In the genomic region with DNA sequence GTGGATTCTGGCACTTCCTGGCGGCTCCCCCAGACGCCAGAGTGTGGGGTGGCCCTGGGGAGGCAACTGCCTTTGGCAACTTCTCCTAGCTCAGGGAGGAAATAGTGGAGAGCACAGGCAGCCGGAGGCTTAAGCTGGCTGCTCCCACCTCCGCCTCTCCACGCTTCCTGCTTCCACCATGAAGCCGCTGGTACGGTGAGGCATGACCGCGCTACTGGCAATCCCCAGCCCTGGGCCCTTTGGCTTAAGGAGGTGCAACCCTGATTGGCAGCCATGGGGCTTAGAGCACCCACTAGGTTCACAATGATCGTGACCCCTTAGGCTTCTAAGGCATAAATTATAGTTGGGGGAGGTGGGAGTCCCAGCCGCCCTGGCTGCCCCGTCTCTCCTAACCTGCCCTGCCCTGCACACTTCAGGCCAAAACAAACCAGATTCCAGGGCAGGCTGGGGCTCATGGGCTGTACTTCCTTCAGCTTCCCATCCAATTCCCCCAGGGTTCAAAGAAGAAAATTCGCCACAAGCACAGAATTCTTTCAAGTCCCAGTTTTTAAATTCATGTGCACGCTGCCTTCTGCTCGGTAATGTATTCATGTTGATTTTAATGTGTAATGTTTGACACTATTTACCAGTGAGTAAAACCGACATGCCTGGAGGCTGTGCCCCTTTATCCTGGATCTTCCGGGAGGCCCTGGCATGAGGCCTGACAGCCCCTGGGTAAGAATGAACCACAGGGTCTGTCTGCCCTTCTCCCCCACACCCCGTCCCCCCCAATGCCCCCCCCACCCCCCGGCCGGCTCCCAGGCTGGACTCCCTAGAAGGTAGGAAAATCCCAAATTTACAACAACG, we compare ENCODE assay signal across 11 cellular contexts.
A peak's percentile ranks its signal among the peaks of the same experiment; 100 is the strongest.
DNase-seq lines count a peak whose midpoint lies in the region; ATAC-seq, FAIRE-seq and TF ChIP-seq lines count a peak whose summit lies in the region.
"Had no signal": no experiment of that assay in that cellular context is flagged by ENCODE, and none has a peak within 500 bp of the region (broad histone marks: within the 10 kb centered on the region; RNA-seq: fewer than 3 reads in every experiment).

No MANE protein-coding gene starts in this region.

- no peaks in the 10 kb centered on the region for H3K79me2 ChIP-seq in GM12878 (ENCODE audit: control insufficient read depth, insufficient read depth, low read length)

- 51% methylated on average over 18 of the region's 21 CpGs for WGBS in GM12878 (ENCODE audit: insufficient coverage, insufficient replicate concordance, low lambda C conversion rate, missing lambda C conversion rate)

- TF ChIP-seq EP300 in GM12878 (IDR thresholded peaks at IDR 0.05; ENCODE audit: borderline replicate concordance in 1 of 2, control insufficient read depth in 1 of 2, low read depth in 2 of 2, low read length in 2 of 2) = no peak

- CTCF ChIA-PET in GM12878 (lab: Yijun Ruan, JAX) (no interaction called here), RWPE1 (lab: Yijun Ruan, JAX) (no interaction called here)

- BruUV-seq in GM12878 (replicated peaks; lab: Mats Ljungman, UMichigan) = no TSS peak

- intact Hi-C loops in GM12878 (cut with micrococcal nuclease; ENCODE audit: unreplicated experiment) = no loop called here

- H3K4me2 ChIP-seq in GM12878 (ENCODE audit: control insufficient read depth, insufficient read depth) = no peak overlapping the region

- TF ChIP-seq CTCF in GM12878 (IDR thresholded peaks at IDR 0.05 in 2 of 3, conservative IDR thresholded peaks at IDR 0.05 in 1 of 3; ENCODE audit: control insufficient read depth in 2 of 3, extremely low read depth in 1 of 3, insufficient read depth in 1 of 3, low read depth in 3 of 3, low read length in 3 of 3) = no peak
- no peak for TF ChIP-seq CTCF in RWPE1 (conservative IDR thresholded peaks at IDR 0.05; ENCODE audit: low read depth)

- no peak overlapping the region for H3K9ac ChIP-seq in GM12878 (ENCODE audit: control insufficient read depth, insufficient read depth, low read length)

- H4K20me1 ChIP-seq in GM12878 (ENCODE audit: control insufficient read depth, insufficient read depth) = no peaks in the 10 kb centered on the region

- H3K36me3 ChIP-seq in GM12878 (ENCODE audit: control insufficient read depth in 2 of 2, insufficient read depth in 2 of 2, low read length in 1 of 2) (no peaks in the 10 kb centered on the region), MG63 (no peaks in the 10 kb centered on the region)

- H3K4me1 ChIP-seq in GM12878 (ENCODE audit: control insufficient read depth, insufficient read depth, low read length) = no peaks in the 10 kb centered on the region

- no peak overlapping the region for H3K27ac ChIP-seq in GM12878 (ENCODE audit: control insufficient read depth, insufficient read depth)
- H3K27ac ChIP-seq in skin epidermis = peak overlapping the region in 14 of 21 experiments; percentile 1 to 67 (median 41)
- H3K27ac ChIP-seq in RWPE1 = no peak overlapping the region

- no peak overlapping the region for H2AFZ ChIP-seq in GM12878 (ENCODE audit: control insufficient read depth, low read depth, low read length)

- H3K27me3 ChIP-seq in GM12878 (replicated peaks in 1 of 2; ENCODE audit: control insufficient read depth in 2 of 2, insufficient read depth in 2 of 2, low read length in 1 of 2) = peaks cover 0 to 3% of the 10 kb centered on the region in 2 experiments; a peak in 1 of 4 replicates
- no peaks in the 10 kb centered on the region for H3K27me3 ChIP-seq in MG63

- SMC1A ChIA-PET in GM12878 (lab: Charles Lee; ENCODE audit: uncharacterized antibody, unreplicated experiment) = no interaction called here

- no peak for TF ChIP-seq RAD21 in GM12878 (IDR thresholded peaks at IDR 0.05; ENCODE audit: insufficient read depth, low read depth, low read length)

- no peak for FAIRE-seq in GM12878 (lab: Jason Lieb, UNC)

- no peaks in the 10 kb centered on the region for H3K9me3 ChIP-seq in GM12878 (replicated peaks; ENCODE audit: control insufficient read depth, insufficient read depth, low read length)
- no peaks in the 10 kb centered on the region for H3K9me3 ChIP-seq in MG63

- in situ Hi-C loops in GM12878 (cut with MboI) = no loop called here

- peak; percentile 63 for DNase-seq in M059J (ENCODE audit: low read depth)
- DNase-seq in GM12878 (ENCODE audit: low read depth, low spot score) = no peak
- DNase-seq in kidney glomerular epithelial cell (lab: John Stamatoyannopoulos, UW) = peak; percentile 42
- DNase-seq in stimulated activated CD4-positive, alpha-beta T cell treated with anti-CD3 and anti-CD28 coated beads, Interleukin-2, amount 100 ng/mL, for 48 hours = no peak
- no peak for DNase-seq in NCI-H774 (lab: John Stamatoyannopoulos, UW)
- no peak for DNase-seq in MG63
- no peak for DNase-seq in RWPE1 (ENCODE audit: low spot score)
- DNase-seq: activated CD4-positive, CD25-positive, alpha-beta regulatory T cell treated with anti-CD3 and anti-CD28 coated beads, Interleukin-2, amount 50 U/mL, for 72 hours; EL; stimulated activated naive CD4-positive, alpha-beta T cell had no signal

- ATAC-seq in GM12878 = no peak

- POLR2A ChIA-PET in GM12878 (lab: Charles Lee) = no interaction called here
- POLR2A ChIA-PET in RWPE1 (lab: Yijun Ruan, JAX; ENCODE audit: low non-redundant PET) = no interaction called here

- RAD21 ChIA-PET in GM12878 (lab: Charles Lee; ENCODE audit: unreplicated experiment) = no interaction called here

- no peak overlapping the region for H3K4me3 ChIP-seq in GM12878
- peak overlapping the region; percentile 1 to 49 (median 28) for H3K4me3 ChIP-seq in skin epidermis
- H3K4me3 ChIP-seq in MG63 = no peak overlapping the region

- no peak for TF ChIP-seq POLR2A in GM12878 (IDR thresholded peaks at IDR 0.05; ENCODE audit: low read depth, low read length)

TF ChIP-seq in GM12878, 131 proteins besides CTCF, POLR2A, EP300 and RAD21:
- TF ChIP-seq GABPA (IDR thresholded peaks at IDR 0.05; ENCODE audit: low read depth) (0 out of 2 replicates have a peak, but pooled peaks have one; percentile 36), KDM1A (IDR thresholded peaks at IDR 0.05; ENCODE audit: borderline replicate concordance) (no peak)

Comparison
In these comparisons a context has a peak if more than half of its experiments do, and no peak if none do; other contexts are left out.
1. DNase-seq: peak in M059J (single experiment) and kidney glomerular epithelial cell (single experiment); none in GM12878 (single experiment), stimulated activated CD4-positive, alpha-beta T cell treated with anti-CD3 and anti-CD28 coated beads, Interleukin-2, amount 100 ng/mL, for 48 hours (0 of 2), NCI-H774 (single experiment), MG63 (single experiment) and RWPE1 (single experiment).
2. H3K27ac ChIP-seq: peak in skin epidermis (14 of 21); none in GM12878 (single experiment) and RWPE1 (single experiment).
3. H3K4me3 ChIP-seq: peak in skin epidermis (7 of 7); none in GM12878 (single experiment) and MG63 (single experiment).